Comparison of ENCODE assay signal across 22 cellular contexts in genomic region chr7:31047282-31047681, GRCh38. TPM values are rescaled to one million over a fixed set of nuclear protein-coding genes. Genes with fewer than 3 reads are reported as not detected.
DNase-seq lines count a peak whose midpoint lies in the region; ATAC-seq and TF ChIP-seq lines count a peak whose summit lies in the region.
"Had no signal": no experiment of that assay in that cellular context is flagged by ENCODE, and none has a peak within 500 bp of the region (broad histone marks: within the 10 kb centered on the region; RNA-seq: fewer than 3 reads in every experiment).

No MANE protein-coding gene starts in this region.

- H3K9me3 ChIP-seq in neural cell (ENCODE audit: low read length) = no peaks in the 10 kb centered on the region
- no peaks in the 10 kb centered on the region for H3K9me3 ChIP-seq in osteoblast (ENCODE audit: low read depth, low read length)
- H3K9me3 ChIP-seq: BE2C, HAP-1 had no signal

- H2AFZ ChIP-seq in neural cell (ENCODE audit: low read depth, low read length) (no peak overlapping the region), osteoblast (ENCODE audit: low read length) (no peak overlapping the region)
- H2AFZ ChIP-seq: GM23248 had no signal

- no peaks in the 10 kb centered on the region for H3K9me2 ChIP-seq in neural cell (ENCODE audit: insufficient read depth, low read length)

- peaks cover 5% of the 10 kb centered on the region for H3F3A ChIP-seq in neural cell (ENCODE audit: insufficient read depth, low read length, poor library complexity, severe bottlenecking)

- H3K79me2 ChIP-seq in neural cell (replicated peaks; ENCODE audit: insufficient read depth, low read length) = no peaks in the 10 kb centered on the region
- no peaks in the 10 kb centered on the region for H3K79me2 ChIP-seq in osteoblast (ENCODE audit: insufficient read depth, low read length)

- H3K4me3 ChIP-seq in neural cell (ENCODE audit: low read length) (peak overlapping the region; percentile 36), osteoblast (ENCODE audit: insufficient read depth, low read length) (no peak overlapping the region)
- H3K4me3 ChIP-seq: GM23248, HAP-1 had no signal

- H3K36me3 Mint-ChIP-seq in HFFc6 (ENCODE audit: low read depth) = no peaks in the 10 kb centered on the region
- H3K36me3 Mint-ChIP-seq: CD4-positive, CD25-positive, alpha-beta regulatory T cell; CD8-positive, alpha-beta memory T cell had no signal

- H3K4me1 ChIP-seq in osteoblast (ENCODE audit: insufficient read depth, low read length) (no peaks in the 10 kb centered on the region), foreskin keratinocyte (no peaks in the 10 kb centered on the region)
- H3K4me1 ChIP-seq: HAP-1 had no signal

- peak overlapping the region; percentile 64 for H3K27ac ChIP-seq in neural cell (ENCODE audit: low read length)
- H3K27ac ChIP-seq in osteoblast (ENCODE audit: low read depth, low read length) = no peak overlapping the region
- no peak overlapping the region for H3K27ac ChIP-seq in foreskin keratinocyte
- H3K27ac ChIP-seq: GM23248, HL-60 had no signal

- no peaks in the 10 kb centered on the region for H3K4me1 Mint-ChIP-seq in HFFc6 (ENCODE audit: low read depth)

- no peak for TF ChIP-seq CTCF in neural cell (IDR thresholded peaks at IDR 0.05; ENCODE audit: poor library complexity, severe bottlenecking)
- TF ChIP-seq CTCF in osteoblast (IDR thresholded peaks at IDR 0.05; ENCODE audit: extremely low read depth, low read depth, low read length) = no peak
- no peak for TF ChIP-seq CTCF in HFFc6 (IDR thresholded peaks at IDR 0.05)
- TF ChIP-seq CTCF in foreskin keratinocyte (conservative IDR thresholded peaks at IDR 0.05) = no peak

- no peak overlapping the region for H3K4me3 Mint-ChIP-seq in HFFc6
- H3K4me3 Mint-ChIP-seq: CD4-positive, CD25-positive, alpha-beta regulatory T cell; CD8-positive, alpha-beta memory T cell had no signal

- H3K27me3 Mint-ChIP-seq in HFFc6 (ENCODE audit: insufficient read depth) = peaks cover 46% of the 10 kb centered on the region

- ATAC-seq in foreskin keratinocyte = no peak

- TF ChIP-seq EP300 in neural cell (conservative IDR thresholded peaks at IDR 0.05; ENCODE audit: poor library complexity, severe bottlenecking) = peak; percentile 88

- peak overlapping the region; percentile 16 for H3K9ac ChIP-seq in neural cell (ENCODE audit: low read length)
- H3K9ac ChIP-seq: GM23248 had no signal

- TF ChIP-seq RAD21 in neural cell (conservative IDR thresholded peaks at IDR 0.05) = peak; percentile 13

- H3K27me3 ChIP-seq in neural cell (ENCODE audit: insufficient read depth, low read depth, low read length) (no peaks in the 10 kb centered on the region), osteoblast (ENCODE audit: insufficient read depth, low read length) (peaks cover 26% of the 10 kb centered on the region), foreskin keratinocyte (peaks cover 64% of the 10 kb centered on the region)

- H3K27ac Mint-ChIP-seq in HFFc6 = no peak overlapping the region
- H3K27ac Mint-ChIP-seq: CD8-positive, alpha-beta memory T cell had no signal

- H3K4me2 ChIP-seq in neural cell (ENCODE audit: low read length) (no peak overlapping the region), osteoblast (ENCODE audit: insufficient read depth, low read length) (no peak overlapping the region)

- H4K20me1 ChIP-seq in neural cell (ENCODE audit: insufficient read depth) = no peaks in the 10 kb centered on the region
- H4K20me1 ChIP-seq in osteoblast (ENCODE audit: insufficient read depth, low read length) = no peaks in the 10 kb centered on the region

- no peaks in the 10 kb centered on the region for H3K36me3 ChIP-seq in neural cell (ENCODE audit: insufficient read depth, low read length)
- H3K36me3 ChIP-seq in osteoblast (ENCODE audit: insufficient read depth, low read length) = no peaks in the 10 kb centered on the region
- H3K36me3 ChIP-seq: BE2C, HAP-1 had no signal

- DNase-seq in NCI-H526 (lab: John Stamatoyannopoulos, UW) (peak; percentile 55 to 59), SK-N-DZ (ENCODE audit: low spot score) (peak; percentile 69), osteoblast (ENCODE audit: insufficient read length, low spot score, missing footprints) (peak; percentile 11), HFFc6 (no peak), iPS-NIHi11 (ENCODE audit: low spot score) (no peak), foreskin keratinocyte (no peak)
- no peak for DNase-seq in activated CD8-positive, alpha-beta memory T cell treated with anti-CD3 and anti-CD28 coated beads, Interleukin-2, amount 50 U/mL, for 48 hours
- DNase-seq: ACHN; BE2C; C1 segment of cervical spinal cord; CD4-positive, CD25-positive, alpha-beta regulatory T cell; CD8-positive, alpha-beta memory T cell; COR-L47; DMS 273 treated with DMSO at 0.1 percent for 48 hours; DMS53; DND-41; EL; GM23248 had no signal

- no peaks in the 10 kb centered on the region for H3K9me3 Mint-ChIP-seq in HFFc6
- H3K9me3 Mint-ChIP-seq: CD4-positive, CD25-positive, alpha-beta regulatory T cell; CD8-positive, alpha-beta memory T cell had no signal

TF ChIP-seq in neural cell, 6 proteins besides CTCF, POLR2A, EP300 and RAD21:
- TF ChIP-seq POLR2AphosphoS5 (IDR thresholded peaks at IDR 0.05) = peak; percentile 58
- TF ChIP-seq MXI1 (conservative IDR thresholded peaks at IDR 0.05; ENCODE audit: poor library complexity, severe bottlenecking) = no peak
- TF ChIP-seq TAF1 (IDR thresholded peaks at IDR 0.05; ENCODE audit: low read depth) = no peak
- no peak for TF ChIP-seq EZH2 (IDR thresholded peaks at IDR 0.05; ENCODE audit: borderline replicate concordance, insufficient read depth, low read length, poor library complexity, severe bottlenecking)
- peak; percentile 30 for TF ChIP-seq SMC3 (conservative IDR thresholded peaks at IDR 0.05; ENCODE audit: poor library complexity)
- TF ChIP-seq REST (IDR thresholded peaks at IDR 0.05; ENCODE audit: borderline replicate concordance) = no peak
TF ChIP-seq in neural cell: peak in this region for 2.

RNA-seq across cellular contexts. Expression of gene ADCYAP1R1, which starts 4.8 kb away (rescaled TPM):
- 36.7 and 50.6 TPM in 2 replicates for polyA plus RNA-seq in SK-N-DZ (2014; cell fraction: cytosol; rRNA removed)
- 26.5 and 30.1 TPM in 2 replicates for polyA plus RNA-seq in SK-N-DZ (2014; cell fraction: nucleus; rRNA removed)
- polyA plus RNA-seq in neural cell = 8.6 and 13.5 TPM in 2 replicates
- polyA minus RNA-seq in neural cell = 17.3 and 18.6 TPM in 2 replicates
- total RNA-seq in osteoblast = not detected in 2 replicates
- under 1 TPM in 1 of 6 experiments, not detected in 5; 0.03 TPM for total RNA-seq in HFFc6 (2021; fragmentation: NEBNext Ultra II Directional; extraction: Animal tissue kit (Norgen Biotek cat#: 25700))
- total RNA-seq in foreskin keratinocyte = not detected in 2 replicates
- not detected in 2 replicates for polyA plus RNA-seq in foreskin keratinocyte
- total RNA-seq: CD4-positive, CD25-positive, alpha-beta regulatory T cell; CD8-positive, alpha-beta memory T cell; G401; GM23248 had no signal
- polyA plus RNA-seq: CD4-positive, CD25-positive, alpha-beta regulatory T cell; CD8-positive, alpha-beta memory T cell had no signal

Comparison
In these comparisons a context has a peak if more than half of its experiments do, and no peak if none do; other contexts are left out.
1. DNase-seq: peak in NCI-H526 (2 of 2), SK-N-DZ (single experiment) and osteoblast (single experiment); none in activated CD8-positive, alpha-beta memory T cell treated with anti-CD3 and anti-CD28 coated beads, Interleukin-2, amount 50 U/mL, for 48 hours (single experiment), HFFc6 (single experiment), iPS-NIHi11 (single experiment) and foreskin keratinocyte (0 of 2).